27 cellular contexts compared by ENCODE assay signal in the genomic region with DNA sequence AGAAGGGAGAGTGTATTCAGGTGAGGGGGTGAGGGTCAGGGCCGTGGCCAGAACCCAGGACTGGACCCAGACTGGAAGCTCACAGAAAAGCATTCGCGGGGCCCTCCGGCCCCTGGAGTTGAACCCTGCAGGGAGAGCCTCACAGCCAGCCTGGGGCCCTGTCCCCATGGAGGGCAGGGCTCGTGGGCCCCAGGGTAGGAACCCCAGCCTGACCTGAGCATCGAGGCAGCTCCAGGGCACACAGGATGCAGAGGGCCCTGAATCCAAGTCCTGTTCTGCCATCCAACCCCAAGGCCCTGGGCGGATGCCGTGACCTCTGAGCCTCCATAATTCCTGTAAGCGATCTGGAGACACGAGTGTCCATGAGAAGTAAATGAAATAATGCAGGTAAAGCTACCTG.
"Had no signal": no experiment of that assay in that cellular context is flagged by ENCODE, and none has a peak within 500 bp of the region (broad histone marks: within the 10 kb centered on the region; RNA-seq: fewer than 3 reads in every experiment).

No MANE protein-coding gene starts in this region.

- H3K4me3 ChIP-seq: coronary artery, dorsolateral prefrontal cortex, esophagus squamous epithelium, gastrocnemius medialis, heart right ventricle, left lung, lung had no signal

- DNase-seq: dermis blood vessel endothelial cell; dorsolateral prefrontal cortex; effector CD4-positive, alpha-beta T cell; effector memory CD4-positive, alpha-beta T cell; endodermal cell; erythroblast; esophagus squamous epithelium; foreskin fibroblast; foreskin melanocyte; gastrocnemius medialis; glutamatergic neuron; heart right ventricle; hippocampal formation; left cardiac atrium; left ventricle myocardium superior; mammary epithelial cell; mesendoderm; midbrain had no signal

- H3K4me1 ChIP-seq: esophagus squamous epithelium, gastrocnemius medialis, heart right ventricle, left lung had no signal

- H3K36me3 ChIP-seq: esophagus squamous epithelium, gastrocnemius medialis, heart right ventricle, left lung had no signal

- FAIRE-seq: colon, endometrium, islet of Langerhans, keratinocyte had no signal

- ATAC-seq: esophagus mucosa, gastrocnemius medialis, left cardiac atrium, left lung, left ventricle myocardium superior had no signal

- H3K27me3 ChIP-seq: dorsolateral prefrontal cortex, left lung had no signal

- H3K27ac ChIP-seq: coronary artery, epithelial cell of prostate, esophagus squamous epithelium, gastrocnemius medialis, heart right ventricle, left lung had no signal

- H3K9me3 ChIP-seq: esophagus squamous epithelium, gastrocnemius medialis, heart right ventricle, left lung had no signal
